Comparison of ENCODE assay signal across 8 cellular contexts in the genomic region with DNA sequence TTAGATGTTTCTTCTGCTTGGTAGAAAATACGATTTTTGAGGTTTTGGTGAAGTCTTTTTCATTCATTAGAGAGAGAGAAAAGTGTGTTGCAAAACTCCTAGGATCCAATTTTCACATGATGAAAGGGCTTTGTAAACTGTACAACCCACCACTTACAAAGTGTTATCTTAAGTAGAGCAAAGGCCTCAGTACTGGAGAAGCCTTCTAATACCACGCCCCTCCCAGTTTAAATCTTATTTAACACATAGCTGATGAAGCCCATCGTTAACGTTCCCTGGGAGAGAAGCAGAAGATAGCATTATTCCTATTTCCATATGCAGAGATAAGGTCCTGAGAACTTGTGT. TPM values are rescaled to one million over a fixed set of nuclear protein-coding genes. Genes with fewer than 3 reads are reported as not detected.
DNase-seq lines count a peak whose midpoint lies in the region; ATAC-seq and TF ChIP-seq lines count a peak whose summit lies in the region.

No MANE protein-coding gene starts in this region.

- H3K27me3 Mint-ChIP-seq in chondrocyte (ENCODE audit: low read depth) (no peaks in the 10 kb centered on the region), mesothelial cell of epicardium (ENCODE audit: low read depth) (no peaks in the 10 kb centered on the region)

- peak overlapping the region; percentile 78 for H3K27ac ChIP-seq in KOPT-K1 (ENCODE audit: low read depth, low read length, poor library complexity, severe bottlenecking)

- H3K36me3 Mint-ChIP-seq in chondrocyte (ENCODE audit: low read depth) (no peaks in the 10 kb centered on the region), mesothelial cell of epicardium (no peaks in the 10 kb centered on the region)

- H3K36me3 ChIP-seq in KOPT-K1 (ENCODE audit: insufficient read depth, low read length), result no peaks in the 10 kb centered on the region

- H3K4me1 Mint-ChIP-seq in chondrocyte (ENCODE audit: low read depth), result peaks cover 42% of the 10 kb centered on the region
- peaks cover 28% of the 10 kb centered on the region for H3K4me1 Mint-ChIP-seq in mesothelial cell of epicardium

- H3K4me3 Mint-ChIP-seq in chondrocyte (ENCODE audit: unreplicated experiment), result peak overlapping the region; percentile 68
- peak overlapping the region; percentile 56 for H3K4me3 Mint-ChIP-seq in mesothelial cell of epicardium

- no peak for TF ChIP-seq CTCF in chondrocyte (IDR thresholded peaks at IDR 0.05)
- no peak for TF ChIP-seq CTCF in mesothelial cell of epicardium (IDR thresholded peaks at IDR 0.05; ENCODE audit: unreplicated experiment)

- H3K9me3 Mint-ChIP-seq in chondrocyte (ENCODE audit: low read depth) (no peaks in the 10 kb centered on the region), mesothelial cell of epicardium (no peaks in the 10 kb centered on the region)

- DNase-seq in chondrocyte (ENCODE audit: low spot score) (no peak), mesothelial cell of epicardium (ENCODE audit: low spot score in 2 of 2, unreplicated experiment in 2 of 2) (no peak), 8988T (no peak), NOMO-1 treated with DMSO at 0.1 percent for 48 hours (lab: John Stamatoyannopoulos, UW; ENCODE audit: unreplicated experiment) (no peak), NCI-H774 (lab: John Stamatoyannopoulos, UW) (no peak), NCI-H446 (lab: John Stamatoyannopoulos, UW) (no peak)

- H3K27ac Mint-ChIP-seq in chondrocyte (ENCODE audit: unreplicated experiment) (peak overlapping the region; percentile 96), mesothelial cell of epicardium (peak overlapping the region; percentile 34)

- peak; percentile 10 for ATAC-seq in GM21447 (IDR thresholded peaks at IDR 0.05; ENCODE audit: unreplicated experiment)

- H3K9me3 ChIP-seq in KOPT-K1 (ENCODE audit: insufficient read depth, low read length, poor library complexity, severe bottlenecking), result no peaks in the 10 kb centered on the region

RNA-seq across cellular contexts. Expression of gene APOLD1, which starts 0.9 kb away (rescaled TPM):
- total RNA-seq in chondrocyte (4.2 to 8.1 TPM (median 7.1 TPM) in 3 replicates), mesothelial cell of epicardium (3.0 to 5.1 TPM (median 3.9 TPM) in 3 replicates)

RNA-seq across cellular contexts. Expression of gene DDX47, which starts 26.8 kb away (rescaled TPM):
- total RNA-seq in chondrocyte, result 33.6 to 44.0 TPM (median 39.3 TPM) in 3 replicates
- total RNA-seq in mesothelial cell of epicardium, result 69.3 to 70.8 TPM (median 70.4 TPM) in 3 replicates
